ENCODE assay signal across 29 cellular contexts in genomic region chr4:123731009-123731408, GRCh38.
"Had no signal": no experiment of that assay in that cellular context is flagged by ENCODE, and none has a peak within 500 bp of the region (broad histone marks: within the 10 kb centered on the region; RNA-seq: fewer than 3 reads in every experiment).

No MANE protein-coding gene starts in this region.

- H3K4me1 Mint-ChIP-seq: activated naive CD4-positive, alpha-beta T cell treated with anti-CD3 and anti-CD28 coated beads, Interleukin-2, amount 50 U/mL, for 24 hours; T-helper 17 cell had no signal

- H3K4me3 Mint-ChIP-seq: activated CD8-positive, alpha-beta T cell treated with anti-CD3 and anti-CD28 coated beads, Interleukin-2, amount 10 ng/mL, durations not matched to agents 7 days and 5 days; activated naive CD4-positive, alpha-beta T cell treated with anti-CD3 and anti-CD28 coated beads, Interleukin-2, amount 50 U/mL, for 24 hours; activated T-cell treated with anti-CD3 and anti-CD28 coated beads, Interleukin-2, amount 50 U/mL, for 24 hours; activated T-helper 1 cell treated with anti-CD3 and anti-CD28 coated beads, Interleukin-12 subunit alpha, Interleukin-12 subunit beta, Interleukin-2, Interleukin-4 antibody, amounts not matched to agents 30 ng/mL and 10 ng/mL and 1 ng/mL, durations not matched to agents 14 hours and 24 hours and 36 hours; T-helper 17 cell had no signal

- H3K27me3 ChIP-seq: breast epithelium had no signal

- FAIRE-seq: TTC549 had no signal

- H3K9me3 ChIP-seq: breast epithelium had no signal

- H2AFZ ChIP-seq: PC-9 had no signal

- H3K4me1 ChIP-seq: breast epithelium had no signal

- ATAC-seq: activated CD8-positive, alpha-beta T cell treated with anti-CD3 and anti-CD28 coated beads, Interleukin-2, amount 10 ng/mL, durations not matched to agents 7 days and 5 days; T-helper 17 cell had no signal

- H3K9me3 Mint-ChIP-seq: activated naive CD4-positive, alpha-beta T cell treated with anti-CD3 and anti-CD28 coated beads, Interleukin-2, amount 50 U/mL, for 24 hours; activated T-cell treated with anti-CD3 and anti-CD28 coated beads, Interleukin-2, amount 50 U/mL, for 24 hours had no signal

- DNase-seq: activated CD4-positive, alpha-beta T cell treated with anti-CD3 and anti-CD28 coated beads for 48 hours; activated CD4-positive, alpha-beta T cell treated with anti-CD3 and anti-CD28 coated beads, Interleukin-2, amount 50 U/mL, for 4 hours; activated CD4-positive, CD25-positive, alpha-beta regulatory T cell treated with anti-CD3 and anti-CD28 coated beads, Interleukin-2, amount 50 U/mL, for 72 hours; activated CD8-positive, alpha-beta memory T cell treated with anti-CD3 and anti-CD28 coated beads, Interleukin-2, amount 50 U/mL, for 48 hours; activated CD8-positive, alpha-beta T cell treated with anti-CD3 and anti-CD28 coated beads, Interleukin-2, amount 10 ng/mL, durations not matched to agents 7 days and 5 days; activated effector memory CD4-positive, alpha-beta T cell treated with Interleukin-2 at 50 U/mL for 16 hours; activated naive CD4-positive, alpha-beta T cell; activated T-cell treated with anti-CD3 and anti-CD28 coated beads, Interleukin-2, amount 50 U/mL, for 24 hours; aorta; caudate nucleus; KG1; NCI-H1092; NCI-H1417; NCI-H1930; NCI-H2171; NCI-H2227 treated with DMSO at 0.1 percent for 48 hours; NCI-H446 treated with DMSO at 0.1 percent for 48 hours; NCI-H526; NCI-H774; PC-9; SHP77 treated with DMSO at 0.1 percent for 48 hours; T-helper 17 cell; T-helper 9 cell had no signal

- H3K27ac Mint-ChIP-seq: activated CD8-positive, alpha-beta T cell treated with anti-CD3 and anti-CD28 coated beads, Interleukin-2, amount 10 ng/mL, durations not matched to agents 7 days and 5 days; activated naive CD4-positive, alpha-beta T cell treated with anti-CD3 and anti-CD28 coated beads, Interleukin-2, amount 50 U/mL, for 24 hours; activated T-cell treated with anti-CD3 and anti-CD28 coated beads, Interleukin-2, amount 50 U/mL, for 24 hours; activated T-helper 1 cell treated with anti-CD3 and anti-CD28 coated beads, Interleukin-12 subunit alpha, Interleukin-12 subunit beta, Interleukin-2, Interleukin-4 antibody, amounts not matched to agents 30 ng/mL and 10 ng/mL and 1 ng/mL, durations not matched to agents 14 hours and 24 hours and 36 hours; T-helper 17 cell had no signal

- H3K36me3 ChIP-seq: breast epithelium had no signal

- H3K27me3 Mint-ChIP-seq: T-helper 17 cell had no signal

- H3K36me3 Mint-ChIP-seq: activated naive CD4-positive, alpha-beta T cell treated with anti-CD3 and anti-CD28 coated beads, Interleukin-2, amount 50 U/mL, for 24 hours had no signal

- H3K27ac ChIP-seq: breast epithelium, coronary artery, PC-9, SK-N-MC had no signal

- H3K4me3 ChIP-seq: breast epithelium, coronary artery, PC-9, SK-N-MC had no signal

- H3K4me2 ChIP-seq: PC-9 had no signal
